In genomic region chr5:150789943-150790611, GRCh38 we compare ENCODE assay signal across 8 cellular contexts. TPM values are rescaled to one million over a fixed set of nuclear protein-coding genes. Genes with fewer than 3 reads are reported as not detected.
DNase-seq lines count a peak whose midpoint lies in the region; ATAC-seq and TF ChIP-seq lines count a peak whose summit lies in the region.

No MANE protein-coding gene starts in this region.

- peak overlapping the region; percentile 57 for H3K4me3 Mint-ChIP-seq in CD8-positive, alpha-beta T cell
- no peak overlapping the region for H3K4me3 Mint-ChIP-seq in activated B cell treated with CpG ODN at 0.5 μM for 24 hours

- H3K9me3 Mint-ChIP-seq in CD8-positive, alpha-beta T cell, result no peaks in the 10 kb centered on the region
- H3K9me3 Mint-ChIP-seq in activated B cell treated with CpG ODN at 0.5 μM for 24 hours, result peaks cover 2% of the 10 kb centered on the region

- H3K27me3 Mint-ChIP-seq in CD8-positive, alpha-beta T cell (ENCODE audit: low read depth), result no peaks in the 10 kb centered on the region
- H3K27me3 Mint-ChIP-seq in activated B cell treated with CpG ODN at 0.5 μM for 24 hours, result peaks cover 38% of the 10 kb centered on the region

- peaks cover 2% of the 10 kb centered on the region for H3K36me3 Mint-ChIP-seq in CD8-positive, alpha-beta T cell
- H3K36me3 Mint-ChIP-seq in activated B cell treated with CpG ODN at 0.5 μM for 24 hours (ENCODE audit: low read depth), result no peaks in the 10 kb centered on the region

- peak; percentile 95 for ATAC-seq in CD8-positive, alpha-beta T cell
- ATAC-seq in GM21515 (IDR thresholded peaks at IDR 0.05; ENCODE audit: unreplicated experiment) (peak; percentile 88), activated B cell treated with CpG ODN at 0.5 μM for 24 hours (ENCODE audit: low read depth) (peak; percentile 54)

- no peak overlapping the region for H3K27ac ChIP-seq in CD8-positive, alpha-beta T cell (ENCODE audit: low read depth, low read length)

- CTCF ChIA-PET in CD8-positive, alpha-beta T cell (lab: Charles Lee), result interaction anchor here (1.1 to 2.8 kb wide), 4 partner anchors 11 to 89 kb away, joined by 3 to 20 read pairs (median 4); partner anchors contain the start of genes RBM22 and SMIM3
- CTCF ChIA-PET in activated B cell treated with CpG ODN at 0.5 μM for 24 hours (lab: Charles Lee), result interaction anchor here (2.2 kb wide), 1 partner anchor 10 kb away, joined by 4 read pairs; no protein-coding TSS in a partner anchor

- DNase-seq in CD8-positive, alpha-beta T cell, result peak in 6 of 7 experiments; percentile 35 to 67 (median 62)
- DNase-seq in HT-29 (ENCODE audit: low spot score) (peak; percentile 31), activated B cell treated with CpG ODN at 0.5 μM for 24 hours (no peak), choroid plexus epithelial cell (ENCODE audit: low read depth) (peak; percentile 99), myocyte (ENCODE audit: low read depth) (peak; percentile 91), stromal cell of bone marrow (ENCODE audit: low read depth) (peak; percentile 99), NCI-H2227 (lab: John Stamatoyannopoulos, UW; ENCODE audit: unreplicated experiment) (no peak)

- peak overlapping the region; percentile 24 for H3K4me3 ChIP-seq in CD8-positive, alpha-beta T cell (ENCODE audit: low read depth, low read length)
- H3K4me3 ChIP-seq in choroid plexus epithelial cell (ENCODE audit: low read depth, low read length), result peak overlapping the region; percentile 22

- no peaks in the 10 kb centered on the region for H3K36me3 ChIP-seq in CD8-positive, alpha-beta T cell (ENCODE audit: insufficient read depth, low read length)

- peaks cover 14% of the 10 kb centered on the region for H3K4me1 ChIP-seq in CD8-positive, alpha-beta T cell (ENCODE audit: insufficient read depth, low read length)

- H3K27me3 ChIP-seq in CD8-positive, alpha-beta T cell (ENCODE audit: insufficient read depth, low read length), result no peaks in the 10 kb centered on the region

- H3K4me1 Mint-ChIP-seq in CD8-positive, alpha-beta T cell (ENCODE audit: low read depth), result peaks cover 43% of the 10 kb centered on the region
- H3K4me1 Mint-ChIP-seq in activated B cell treated with CpG ODN at 0.5 μM for 24 hours, result peaks cover 7% of the 10 kb centered on the region

- no peak for TF ChIP-seq CTCF in CD8-positive, alpha-beta T cell (IDR thresholded peaks at IDR 0.05)
- TF ChIP-seq CTCF in activated B cell treated with CpG ODN at 0.5 μM for 24 hours (IDR thresholded peaks at IDR 0.05) (no peak), choroid plexus epithelial cell (conservative IDR thresholded peaks at IDR 0.05; ENCODE audit: low read depth, low read length) (no peak)

- POLR2A ChIA-PET in CD8-positive, alpha-beta T cell (lab: Charles Lee), result interaction anchor here (0.6 to 1.3 kb wide), 3 partner anchors 12 to 89 kb away, joined by 3 to 5 read pairs (median 4); partner anchors contain the start of genes DCTN4, RBM22 and SMIM3
- POLR2A ChIA-PET in activated B cell treated with CpG ODN at 0.5 μM for 24 hours (lab: Charles Lee), result no interaction called here

- intact Hi-C loops in CD8-positive, alpha-beta T cell (cut with DNase I, micrococcal nuclease), result loop anchor here (1.0 to 10.0 kb wide), 3 partner anchors 11 to 425 kb away; partner anchors contain the start of gene ANXA6 (in 1 of the 2)
- intact Hi-C loops in activated B cell treated with CpG ODN at 0.5 μM for 24 hours (cut with micrococcal nuclease), result no loop called here

- no peaks in the 10 kb centered on the region for H3K9me3 ChIP-seq in CD8-positive, alpha-beta T cell (ENCODE audit: low read length)

- H3K27ac Mint-ChIP-seq in CD8-positive, alpha-beta T cell, result peak overlapping the region; percentile 52
- H3K27ac Mint-ChIP-seq in activated B cell treated with CpG ODN at 0.5 μM for 24 hours, result peak overlapping the region; percentile 24

RNA-seq across cellular contexts. Expression of gene SMIM3, which starts 11.5 kb away (rescaled TPM):
- 1 to 10 TPM; 4.6 to 4.9 TPM for total RNA-seq in CD8-positive, alpha-beta T cell
- 13.4 and 18.6 TPM in 2 replicates for total RNA-seq in HT-29 (2014; rRNA removed; shearing (Covaris generic))
- total RNA-seq in activated B cell treated with CpG ODN at 0.5 μM for 24 hours (0.22 TPM in 1 of 2 replicates, not detected in the other), myocyte (67.1 and 74.6 TPM in 2 replicates)
- 78.9 TPM for polyA plus RNA-seq in myocyte (2012)

RNA-seq across cellular contexts. Expression of gene DCTN4, which starts 31.3 kb away (rescaled TPM):
- total RNA-seq in CD8-positive, alpha-beta T cell, result 100 to 1,000 TPM; 117 to 121 TPM
- 26.1 and 30.6 TPM in 2 replicates for total RNA-seq in HT-29 (2014; rRNA removed; shearing (Covaris generic))
- total RNA-seq in activated B cell treated with CpG ODN at 0.5 μM for 24 hours (49.0 and 49.8 TPM in 2 replicates), myocyte (78.9 and 82.4 TPM in 2 replicates)
- polyA plus RNA-seq in myocyte (2012), result 38.5 TPM

RNA-seq across cellular contexts. Expression of gene IRGM, which starts 56.2 kb away (rescaled TPM):
- 1 to 10 TPM; 1.7 to 2.3 TPM for total RNA-seq in CD8-positive, alpha-beta T cell
- not detected in 2 replicates for total RNA-seq in HT-29 (2014; rRNA removed; shearing (Covaris generic))
- total RNA-seq in activated B cell treated with CpG ODN at 0.5 μM for 24 hours (0.22 and 0.24 TPM in 2 replicates), myocyte (0.16 TPM in 1 of 2 replicates, not detected in the other)
- polyA plus RNA-seq in myocyte (2012), result not detected

Comparison
In these comparisons a context has a peak if more than half of its experiments do, and no peak if none do; other contexts are left out.
1. DNase-seq: peak in CD8-positive, alpha-beta T cell (6 of 7), HT-29 (single experiment), choroid plexus epithelial cell (single experiment), myocyte (single experiment) and stromal cell of bone marrow (single experiment); none in activated B cell treated with CpG ODN at 0.5 μM for 24 hours (single experiment) and NCI-H2227 (single experiment).
2. Peak in every context shown above with its lines, with median percentiles within 50 percentile points of each other: ATAC-seq.